In genomic region chr19:55407625-55408319, GRCh38 we compare ENCODE assay signal across 8 cellular contexts. TPM values are rescaled to one million over a fixed set of nuclear protein-coding genes. Genes with fewer than 3 reads are reported as not detected.
DNase-seq lines count a peak whose midpoint lies in the region; ATAC-seq and TF ChIP-seq lines count a peak whose summit lies in the region.

Gene UBE2S, minus strand, starts transcription at chr19:55407788. Its CDS starts 199 bp downstream, at chr19:55407589.

- peak within 1 kb of the TSS; percentile 97 for H3K27ac Mint-ChIP-seq in activated CD4-positive, alpha-beta memory T cell treated with anti-CD3 and anti-CD28 coated beads for 36 hours

- peak; percentile 90 for ATAC-seq in GM19438 (IDR thresholded peaks at IDR 0.05; ENCODE audit: low read depth, unreplicated experiment)
- peak; percentile 42 for ATAC-seq in HG03575 (IDR thresholded peaks at IDR 0.05; ENCODE audit: extremely low read depth, insufficient number of reproducible peaks, low FRiP score, unreplicated experiment)
- ATAC-seq in right lobe of liver, result peak; percentile 97

- DNase-seq in CD1c-positive myeloid dendritic cell (ENCODE audit: extremely low spot score) (peak; percentile 99), NCI-H82 treated with DMSO at 0.1 percent for 48 hours (lab: John Stamatoyannopoulos, UW; ENCODE audit: unreplicated experiment) (peak; percentile 99), dermis microvascular lymphatic vessel endothelial cell (ENCODE audit: low read depth in 2 of 2) (peak; percentile 99 to 100), right lobe of liver (peak; percentile 98 to 99 (median 99))
- DNase-seq in activated CD4-positive, alpha-beta memory T cell treated with anti-CD3 and anti-CD28 coated beads for 36 hours, result peak; percentile 98
- peak; percentile 94 to 97 for DNase-seq in stimulated activated CD4-positive, alpha-beta T cell treated with anti-CD3 and anti-CD28 coated beads, Interleukin-4, amount 100 ng/mL, for 4 hours

- no peaks in the 10 kb centered on the region for H3K9me3 ChIP-seq in right lobe of liver

- intact Hi-C loops in activated CD4-positive, alpha-beta memory T cell treated with anti-CD3 and anti-CD28 coated beads for 36 hours (cut with micrococcal nuclease), result loop anchor here (1.0 to 2.0 kb wide), 4 partner anchors 9 to 148 kb away; partner anchors contain the start of genes KMT5C, PPP6R1 and RPL28
- intact Hi-C loops in right lobe of liver (cut with DNase I), result loop anchor here in 1 of 2 donors (10.0 kb wide), 1 partner anchor 103 kb away; no protein-coding TSS in a partner anchor

- CTCF ChIA-PET in activated CD4-positive, alpha-beta memory T cell treated with anti-CD3 and anti-CD28 coated beads for 36 hours (lab: Charles Lee), result interaction anchor here (0.7 to 1.0 kb wide), 4 partner anchors 11 to 266 kb away, joined by 3 to 4 read pairs (median 4); partner anchors contain the start of gene KMT5C

- peaks cover 0 to 2% (median 0%) of the 10 kb centered on the region in 4 donors for H3K4me1 ChIP-seq in right lobe of liver

- peak within 1 kb of the TSS; percentile 93 for H3K4me3 Mint-ChIP-seq in activated CD4-positive, alpha-beta memory T cell treated with anti-CD3 and anti-CD28 coated beads for 36 hours

- H3K4me1 Mint-ChIP-seq in activated CD4-positive, alpha-beta memory T cell treated with anti-CD3 and anti-CD28 coated beads for 36 hours (ENCODE audit: low read depth), result peaks cover 26% of the 10 kb centered on the region

- no peaks in the 10 kb centered on the region for H3K27me3 ChIP-seq in right lobe of liver

- under 1% methylated on average over 35 of the region's 87 CpGs for WGBS in right lobe of liver (ENCODE audit: insufficient coverage, low coverage, low lambda C conversion rate, missing lambda C conversion rate)

- TF ChIP-seq POLR2A in right lobe of liver (IDR thresholded peaks at IDR 0.05), result peak; percentile 99

- TF ChIP-seq CTCF in right lobe of liver (IDR thresholded peaks at IDR 0.05), result no peak

- H3K4me3 ChIP-seq in right lobe of liver, result peak within 1 kb of the TSS; percentile 71 to 88 (median 83)

- peaks cover 0 to 12% (median 1%) of the 10 kb centered on the region in 4 donors for H3K36me3 ChIP-seq in right lobe of liver

- no peaks in the 10 kb centered on the region for H3K27me3 Mint-ChIP-seq in activated CD4-positive, alpha-beta memory T cell treated with anti-CD3 and anti-CD28 coated beads for 36 hours

- H3K9me3 Mint-ChIP-seq in activated CD4-positive, alpha-beta memory T cell treated with anti-CD3 and anti-CD28 coated beads for 36 hours, result peaks cover 4% of the 10 kb centered on the region

- peaks cover 43% of the 10 kb centered on the region for H3K36me3 Mint-ChIP-seq in activated CD4-positive, alpha-beta memory T cell treated with anti-CD3 and anti-CD28 coated beads for 36 hours

- POLR2A ChIA-PET in activated CD4-positive, alpha-beta memory T cell treated with anti-CD3 and anti-CD28 coated beads for 36 hours (lab: Charles Lee), result interaction anchor here (0.5 to 6.6 kb wide), 16 partner anchors 9 to 290 kb away, joined by 3 to 118 read pairs (median 6); partner anchors contain the start of genes FIZ1, ISOC2, KMT5C and PPP1R12C

- H3K27ac ChIP-seq in right lobe of liver, result peak within 1 kb of the TSS; percentile 90 to 95 (median 92)

RNA-seq across cellular contexts. Expression of gene UBE2S, which starts in this region (rescaled TPM):
- total RNA-seq in activated CD4-positive, alpha-beta memory T cell treated with anti-CD3 and anti-CD28 coated beads for 36 hours, result 100 to 1,000 TPM; 267 to 275 TPM
- 40.6 and 54.6 TPM in 2 replicates for total RNA-seq in dermis microvascular lymphatic vessel endothelial cell
- 10 to 100 TPM in 3 of 6 experiments, 1 to 10 TPM in 3; 4.3 to 16.4 (median 9.1) TPM for total RNA-seq in right lobe of liver

Comparison
In these comparisons a context has a peak if more than half of its experiments do, and no peak if none do; other contexts are left out.
1. Peak in every context shown above with its lines: DNase-seq, ATAC-seq, H3K4me3 ChIP-seq and H3K27ac ChIP-seq.
2. ATAC-seq: peak in every context shown above with its lines; median percentile 97 in right lobe of liver; 90 in GM19438; 42 in HG03575.